ENCODE assay signal across 22 cellular contexts in the genomic region with DNA sequence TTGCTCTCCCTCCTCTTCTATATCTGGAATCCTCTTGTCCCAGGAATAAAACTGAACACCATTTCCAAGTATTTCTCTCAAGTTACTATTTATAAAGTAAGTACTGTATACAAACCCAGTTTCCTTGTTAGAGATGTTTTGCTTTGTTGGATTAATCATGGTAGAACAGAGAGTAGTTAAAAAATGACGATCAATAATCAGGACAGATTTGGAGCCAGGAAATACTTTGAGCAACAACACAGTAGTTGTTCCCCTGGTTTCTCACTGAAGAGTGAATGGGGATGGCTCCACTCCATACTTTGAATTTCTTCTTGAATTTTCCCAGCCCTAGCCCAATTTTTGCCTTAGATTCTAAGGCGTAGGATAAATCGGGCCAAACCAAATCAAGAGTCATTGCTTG.
"Had no signal": no experiment of that assay in that cellular context is flagged by ENCODE, and none has a peak within 500 bp of the region (broad histone marks: within the 10 kb centered on the region; RNA-seq: fewer than 3 reads in every experiment).

No MANE protein-coding gene starts in this region.

- H3K27me3 ChIP-seq: brain microvascular endothelial cell, neutrophil, stomach, tibial nerve had no signal

- ATAC-seq: activated CD4-positive, alpha-beta T cell treated with anti-CD3 and anti-CD28 coated beads for 36 hours; activated CD8-positive, alpha-beta memory T cell treated with anti-CD3 and anti-CD28 coated beads, Interleukin-2, amount 10 ng/mL, durations not matched to agents 7 days and 5 days; activated CD8-positive, alpha-beta T cell treated with anti-CD3 and anti-CD28 coated beads, Interleukin-2, amount 10 ng/mL, durations not matched to agents 7 days and 5 days; left cardiac atrium; stimulated activated naive B cell treated with anti-CD40 and anti-IgM and Interleukin-4, amounts not matched to agents 10 μg/mL and 1 μg/mL and 100 μg/mL, for 72 hours had no signal

- H3K4me3 ChIP-seq: smooth muscle cell, stomach, tibial nerve had no signal

- H3K9me3 ChIP-seq: neutrophil, stomach, tibial nerve had no signal

- H3K27ac ChIP-seq: brain microvascular endothelial cell, neutrophil, tibial nerve had no signal

- DNase-seq: activated CD4-positive, alpha-beta T cell treated with anti-CD3 and anti-CD28 coated beads for 36 hours; activated CD4-positive, CD25-positive, alpha-beta regulatory T cell; activated CD8-positive, alpha-beta memory T cell treated with anti-CD3 and anti-CD28 coated beads, Interleukin-2, amount 10 ng/mL, durations not matched to agents 7 days and 5 days; activated CD8-positive, alpha-beta T cell treated with anti-CD3 and anti-CD28 coated beads, Interleukin-2, amount 10 ng/mL, durations not matched to agents 7 days and 5 days; activated naive CD4-positive, alpha-beta T cell; activated T-cell treated with anti-CD3 and anti-CD28 coated beads, Interleukin-2, amount 50 U/mL, for 48 hours; anterior cingulate cortex; brain microvascular endothelial cell; central memory CD4-positive, alpha-beta T cell; dermis blood vessel endothelial cell; effector CD8-positive, alpha-beta T cell; head of caudate nucleus; hippocampal formation; left cardiac atrium; naive B cell; nephron progenitor cell; stimulated activated CD4-positive, alpha-beta T cell treated with anti-CD3 and anti-CD28 coated beads, Interleukin-1b, Interleukin-23, amount 100 ng/mL, for 48 hours; stimulated activated naive B cell treated with anti-CD40 and anti-IgM and Interleukin-4, amounts not matched to agents 10 μg/mL and 1 μg/mL and 100 μg/mL, for 72 hours; stomach had no signal

- H3K36me3 ChIP-seq: brain microvascular endothelial cell, neutrophil had no signal
